3 cellular contexts compared by ENCODE assay signal in the genomic region with DNA sequence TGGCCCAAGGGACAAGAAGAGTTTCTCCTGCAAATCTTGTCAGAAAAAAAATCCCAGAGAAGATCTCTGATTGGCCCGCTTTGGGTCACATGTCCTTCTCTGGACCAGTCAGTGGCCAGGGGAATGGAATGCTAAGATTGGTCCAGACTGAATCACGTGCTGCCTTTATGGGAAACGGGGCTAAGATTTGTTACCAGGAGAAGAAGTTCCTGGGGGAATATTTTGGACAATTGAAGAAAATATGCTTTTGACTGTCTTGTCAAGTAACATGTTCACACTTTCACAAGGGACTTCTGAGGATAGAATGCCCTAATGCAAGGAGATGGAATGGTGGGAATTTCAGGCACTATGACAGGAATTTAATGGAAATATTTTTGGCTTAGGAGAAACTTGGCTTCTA.
TF ChIP-seq lines count a peak whose summit lies in the region.

No MANE protein-coding gene starts in this region.

TF ChIP-seq in SK-N-SH, 30 proteins besides CTCF, POLR2A, EP300 and RAD21:
- no peak for TF ChIP-seq EZH2phosphoT487 (IDR thresholded peaks at IDR 0.05; ENCODE audit: borderline replicate concordance, low read depth)
- no peak for TF ChIP-seq SIN3A (IDR thresholded peaks at IDR 0.05; ENCODE audit: borderline replicate concordance, low read depth, low read length)
- TF ChIP-seq MXI1 (IDR thresholded peaks at IDR 0.05; ENCODE audit: low read depth, low read length): no peak
- no peak for TF ChIP-seq MAX (IDR thresholded peaks at IDR 0.05; ENCODE audit: low read depth)
- TF ChIP-seq TEAD4 (IDR thresholded peaks at IDR 0.05; ENCODE audit: borderline replicate concordance, insufficient read depth): no peak
- TF ChIP-seq, protein P1, sequence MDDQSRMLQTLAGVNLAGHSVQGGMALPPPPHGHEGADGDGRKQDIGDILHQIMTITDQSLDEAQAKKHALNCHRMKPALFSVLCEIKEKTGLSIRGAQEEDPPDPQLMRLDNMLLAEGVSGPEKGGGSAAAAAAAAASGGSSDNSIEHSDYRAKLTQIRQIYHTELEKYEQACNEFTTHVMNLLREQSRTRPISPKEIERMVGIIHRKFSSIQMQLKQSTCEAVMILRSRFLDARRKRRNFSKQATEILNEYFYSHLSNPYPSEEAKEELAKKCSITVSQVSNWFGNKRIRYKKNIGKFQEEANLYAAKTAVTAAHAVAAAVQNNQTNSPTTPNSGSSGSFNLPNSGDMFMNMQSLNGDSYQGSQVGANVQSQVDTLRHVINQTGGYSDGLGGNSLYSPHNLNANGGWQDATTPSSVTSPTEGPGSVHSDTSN (IDR thresholded peaks at IDR 0.05): no peak
- no peak for TF ChIP-seq FOSL2 (IDR thresholded peaks at IDR 0.05; ENCODE audit: borderline replicate concordance, low read depth)
- TF ChIP-seq, protein P2, sequence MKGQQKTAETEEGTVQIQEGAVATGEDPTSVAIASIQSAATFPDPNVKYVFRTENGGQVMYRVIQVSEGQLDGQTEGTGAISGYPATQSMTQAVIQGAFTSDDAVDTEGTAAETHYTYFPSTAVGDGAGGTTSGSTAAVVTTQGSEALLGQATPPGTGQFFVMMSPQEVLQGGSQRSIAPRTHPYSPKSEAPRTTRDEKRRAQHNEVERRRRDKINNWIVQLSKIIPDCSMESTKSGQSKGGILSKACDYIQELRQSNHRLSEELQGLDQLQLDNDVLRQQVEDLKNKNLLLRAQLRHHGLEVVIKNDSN (IDR thresholded peaks at IDR 0.05; ENCODE audit: borderline replicate concordance, low read depth): peak; percentile 62; the same call in 1 of the 2 replicates

TF ChIP-seq in SK-N-SH treated with all-trans-retinoic acid at 6 μM for 48 hours, 23 proteins besides CTCF, POLR2A, EP300 and RAD21:
- TF ChIP-seq GLIS3 (CRISPR knock-in tag; IDR thresholded peaks at IDR 0.05): no peak
- no peak for TF ChIP-seq ZFP3 (CRISPR knock-in tag; IDR thresholded peaks at IDR 0.05)

TF ChIP-seq in H1, 55 proteins besides CTCF, POLR2A, EP300 and RAD21:
- TF ChIP-seq SIRT6 (IDR thresholded peaks at IDR 0.05; ENCODE audit: low read length): no peak
- no peak for TF ChIP-seq CEBPB (IDR thresholded peaks at IDR 0.05; ENCODE audit: low read depth, low read length)
- TF ChIP-seq KDM4A (IDR thresholded peaks at IDR 0.05; ENCODE audit: low read depth, low read length, severe bottlenecking): no peak
- no peak for TF ChIP-seq MAX (IDR thresholded peaks at IDR 0.05)
- TF ChIP-seq, protein P3, sequence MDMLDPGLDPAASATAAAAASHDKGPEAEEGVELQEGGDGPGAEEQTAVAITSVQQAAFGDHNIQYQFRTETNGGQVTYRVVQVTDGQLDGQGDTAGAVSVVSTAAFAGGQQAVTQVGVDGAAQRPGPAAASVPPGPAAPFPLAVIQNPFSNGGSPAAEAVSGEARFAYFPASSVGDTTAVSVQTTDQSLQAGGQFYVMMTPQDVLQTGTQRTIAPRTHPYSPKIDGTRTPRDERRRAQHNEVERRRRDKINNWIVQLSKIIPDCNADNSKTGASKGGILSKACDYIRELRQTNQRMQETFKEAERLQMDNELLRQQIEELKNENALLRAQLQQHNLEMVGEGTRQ (IDR thresholded peaks at IDR 0.05; ENCODE audit: low read length): peak; percentile 29; the same call in 1 of the 2 replicates
- no peak for TF ChIP-seq RXRA (IDR thresholded peaks at IDR 0.05; ENCODE audit: insufficient read depth, low read depth, low read length)
